Comparison of ENCODE assay signal across 10 cellular contexts in genomic region chr5:139796061-139796806, GRCh38. TPM values are rescaled to one million over a fixed set of nuclear protein-coding genes. Genes with fewer than 3 reads are reported as not detected.
DNase-seq lines count a peak whose midpoint lies in the region; ATAC-seq and TF ChIP-seq lines count a peak whose summit lies in the region.
"Had no signal": no experiment of that assay in that cellular context is flagged by ENCODE, and none has a peak within 500 bp of the region (broad histone marks: within the 10 kb centered on the region; RNA-seq: fewer than 3 reads in every experiment).

No MANE protein-coding gene starts in this region.

- H3K4me3 ChIP-seq in cardiac muscle cell (peak overlapping the region; percentile 29), iPS-18c (ENCODE audit: insufficient read depth, low read depth, low read length) (peak overlapping the region; percentile 60), thoracic aorta (peak overlapping the region; percentile 70)
- H3K4me3 ChIP-seq: mucosa of descending colon had no signal

- H3K9me3 ChIP-seq in cardiac muscle cell (ENCODE audit: low read depth) (no peaks in the 10 kb centered on the region), iPS-18c (ENCODE audit: control insufficient read depth, insufficient read depth, low read length) (peaks cover 2% of the 10 kb centered on the region), thoracic aorta (no peaks in the 10 kb centered on the region)
- H3K9me3 ChIP-seq: mucosa of descending colon had no signal

- no peaks in the 10 kb centered on the region for H3K4me1 ChIP-seq in cardiac muscle cell (ENCODE audit: low read depth)
- peaks cover 6 to 15% of the 10 kb centered on the region in 2 donors for H3K4me1 ChIP-seq in thoracic aorta (ENCODE audit: control insufficient read depth in 1 of 2, low read depth in 2 of 2)

- no peaks in the 10 kb centered on the region for H3K36me3 Mint-ChIP-seq in activated B cell treated with CpG ODN at 0.5 μM for 24 hours (ENCODE audit: low read depth)

- H3K36me3 ChIP-seq in cardiac muscle cell, result no peaks in the 10 kb centered on the region
- H3K36me3 ChIP-seq in thoracic aorta, result no peaks in the 10 kb centered on the region

- peaks cover 53% of the 10 kb centered on the region for H3K27me3 Mint-ChIP-seq in activated B cell treated with CpG ODN at 0.5 μM for 24 hours

- TF ChIP-seq CTCF in cardiac muscle cell (IDR thresholded peaks at IDR 0.05; ENCODE audit: low read depth, low read length) (no peak), activated B cell treated with CpG ODN at 0.5 μM for 24 hours (IDR thresholded peaks at IDR 0.05) (no peak), thoracic aorta (IDR thresholded peaks at IDR 0.05) (no peak)

- POLR2A ChIA-PET in activated B cell treated with CpG ODN at 0.5 μM for 24 hours (lab: Charles Lee), result no interaction called here

- intact Hi-C loops in left cardiac atrium (cut with DNase I) (no loop called here), activated B cell treated with CpG ODN at 0.5 μM for 24 hours (cut with micrococcal nuclease) (no loop called here)

- H3K27ac Mint-ChIP-seq in activated B cell treated with CpG ODN at 0.5 μM for 24 hours, result no peak overlapping the region

- H3K27ac ChIP-seq in cardiac muscle cell (no peak overlapping the region), thoracic aorta (no peak overlapping the region)

- peak overlapping the region; percentile 59 for H3K4me3 Mint-ChIP-seq in activated B cell treated with CpG ODN at 0.5 μM for 24 hours

- H3K27me3 ChIP-seq in cardiac muscle cell (peaks cover 98% of the 10 kb centered on the region), thoracic aorta (replicated peaks; ENCODE audit: insufficient read depth) (no peaks in the 10 kb centered on the region)

- ATAC-seq in left cardiac atrium, result no peak
- ATAC-seq in activated B cell treated with CpG ODN at 0.5 μM for 24 hours (ENCODE audit: low read depth), result peak; percentile 25
- no peak for ATAC-seq in thoracic aorta (ENCODE audit: insufficient number of reproducible peaks, low FRiP score, low read depth)

- H3K9me3 Mint-ChIP-seq in activated B cell treated with CpG ODN at 0.5 μM for 24 hours, result no peaks in the 10 kb centered on the region

- peaks cover 8% of the 10 kb centered on the region for H3K4me1 Mint-ChIP-seq in activated B cell treated with CpG ODN at 0.5 μM for 24 hours

- CTCF ChIA-PET in activated B cell treated with CpG ODN at 0.5 μM for 24 hours (lab: Charles Lee), result interaction anchor here (2.4 kb wide), 1 partner anchor 9 kb away, joined by 7 read pairs; no protein-coding TSS in a partner anchor

- peak in 1 of 2 donors; percentile 19 for DNase-seq in cardiac muscle cell (ENCODE audit: low read depth in 1 of 2, low spot score in 1 of 2)
- no peak for DNase-seq in left cardiac atrium
- DNase-seq in activated B cell treated with CpG ODN at 0.5 μM for 24 hours, result no peak
- no peak for DNase-seq in thoracic aorta (ENCODE audit: low spot score)
- DNase-seq in T-helper 9 cell, result no peak
- no peak for DNase-seq in SW 1271 (lab: John Stamatoyannopoulos, UW)
- no peak for DNase-seq in T1000 (lab: John Stamatoyannopoulos, UW)
- DNase-seq: SHP77 treated with DMSO at 0.1 percent for 48 hours had no signal

RNA-seq across cellular contexts. Expression of gene PSD2, which starts 0.6 kb away (rescaled TPM):
- total RNA-seq in cardiac muscle cell (0.14 and 0.48 TPM in 2 replicates), left cardiac atrium (under 1 TPM; 0.09 to 0.13 TPM), activated B cell treated with CpG ODN at 0.5 μM for 24 hours (not detected in 2 replicates), thoracic aorta (under 1 TPM; 0.14 to 0.41 TPM)
- polyA plus RNA-seq in cardiac muscle cell, result 0.04 and 1.1 TPM in 2 replicates
